8 cellular contexts compared by ENCODE assay signal in the genomic region with DNA sequence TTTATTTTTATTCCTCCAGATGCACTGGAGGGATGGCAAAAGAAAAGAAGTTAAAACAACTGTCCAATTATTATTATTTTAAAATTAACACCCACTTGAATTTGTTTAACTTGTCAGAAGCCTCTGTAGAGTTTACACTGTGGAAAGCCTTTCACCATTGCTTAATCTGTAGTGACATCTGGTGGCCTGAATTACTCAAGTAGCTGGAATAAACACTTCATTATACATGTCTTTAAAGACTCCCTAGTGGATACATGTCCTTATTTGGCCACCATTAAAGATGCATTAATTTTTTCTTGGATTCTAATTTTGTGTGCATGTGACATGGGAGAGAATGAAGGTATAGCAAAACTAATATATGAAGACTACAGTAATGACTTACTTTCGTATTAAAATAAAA.
DNase-seq lines count a peak whose midpoint lies in the region; ATAC-seq, FAIRE-seq and TF ChIP-seq lines count a peak whose summit lies in the region.

No MANE protein-coding gene starts in this region.

- no peaks in the 10 kb centered on the region for H3K79me2 ChIP-seq in astrocyte (ENCODE audit: insufficient read depth, low read length)

- TF ChIP-seq RAD21 in A549 (conservative IDR thresholded peaks at IDR 0.05 in 1 of 2, IDR thresholded peaks at IDR 0.05 in 1 of 2): peak; percentile 50 to 60

- H3K9me3 Mint-ChIP-seq in astrocyte (ENCODE audit: unreplicated experiment): no peaks in the 10 kb centered on the region

- TF ChIP-seq CTCF in A549 (IDR thresholded peaks at IDR 0.05) (peak; percentile 29; the same call in 2 of the 3 replicates), astrocyte (IDR thresholded peaks at IDR 0.05; ENCODE audit: insufficient read depth, low read depth, low read length) (peak; percentile 49)

- CTCF ChIA-PET in A549 (lab: Yijun Ruan, JAX): interaction anchor here (1.4 kb wide), 1 partner anchor 1751 kb away, joined by 3 read pairs; no protein-coding TSS in a partner anchor

- H3K4me3 Mint-ChIP-seq in astrocyte (ENCODE audit: unreplicated experiment): no peak overlapping the region

- FAIRE-seq in A549 (lab: Jason Lieb, UNC): no peak
- FAIRE-seq in astrocyte (lab: Jason Lieb, UNC): no peak

- WGBS in A549 (ENCODE audit: missing lambda C conversion rate): 4% methylated on average over 1 of the region's 1 CpG

- no peaks in the 10 kb centered on the region for H3K36me3 ChIP-seq in astrocyte (ENCODE audit: insufficient read depth, low read length)

- POLR2A ChIA-PET in A549 (lab: Yijun Ruan, JAX): no interaction called here

- no peaks in the 10 kb centered on the region for H3K9me3 ChIP-seq in A549
- no peaks in the 10 kb centered on the region for H3K9me3 ChIP-seq in astrocyte (ENCODE audit: insufficient read depth, low read depth, low read length)

- peak; percentile 59 to 67; a peak in 4 of 6 replicates for ATAC-seq in A549
- ATAC-seq in GM18867 (IDR thresholded peaks at IDR 0.05; ENCODE audit: unreplicated experiment): peak; percentile 70
- no peak for ATAC-seq in GM21447 (IDR thresholded peaks at IDR 0.05; ENCODE audit: unreplicated experiment)
- ATAC-seq in HG03565 (IDR thresholded peaks at IDR 0.05; ENCODE audit: unreplicated experiment): no peak

- no peaks in the 10 kb centered on the region for H3K4me1 Mint-ChIP-seq in astrocyte (ENCODE audit: low read depth, unreplicated experiment)

- H3K4me2 ChIP-seq in A549 (no peak overlapping the region), astrocyte (ENCODE audit: low read length) (no peak overlapping the region)

- no peaks in the 10 kb centered on the region for H3K27me3 Mint-ChIP-seq in astrocyte (ENCODE audit: low read depth, unreplicated experiment)

- no peak overlapping the region for H3K27ac ChIP-seq in A549
- H3K27ac ChIP-seq in astrocyte (ENCODE audit: low read depth, low read length): no peak overlapping the region

- TF ChIP-seq POLR2A in A549 (IDR thresholded peaks at IDR 0.05; ENCODE audit: low read length): no peak

- no peaks in the 10 kb centered on the region for H3K36me3 Mint-ChIP-seq in astrocyte (ENCODE audit: low read depth, unreplicated experiment)

- DNase-seq in A549 (ENCODE audit: low read depth in 1 of 2, low spot score in 1 of 2) (peak in 1 of 2 experiments; percentile 37), NCI-H128 (lab: John Stamatoyannopoulos, UW; ENCODE audit: unreplicated experiment) (peak; percentile 39), astrocyte (ENCODE audit: low read depth) (peak; percentile 6), left kidney (ENCODE audit: low read depth, low spot score) (peak; percentile 90)
- DNase-seq in activated CD4-positive, alpha-beta T cell treated with anti-CD3 and anti-CD28 coated beads, Interleukin-2, amount 50 U/mL, for 1 hour: no peak

- H3K4me1 ChIP-seq in A549 (no peaks in the 10 kb centered on the region), astrocyte (ENCODE audit: insufficient read depth, low read length) (no peaks in the 10 kb centered on the region)

- no peak overlapping the region for H3K4me3 ChIP-seq in A549
- H3K4me3 ChIP-seq in astrocyte (ENCODE audit: insufficient read depth, low read depth, low read length): no peak overlapping the region

- TF ChIP-seq EP300 in A549 (IDR thresholded peaks at IDR 0.05): no peak

- no peak overlapping the region for H3K9ac ChIP-seq in astrocyte (ENCODE audit: low read length)

- no peaks in the 10 kb centered on the region for H3K27me3 ChIP-seq in astrocyte (ENCODE audit: insufficient read depth, low read length)

- H2AFZ ChIP-seq in astrocyte (ENCODE audit: low read depth, low read length): no peak overlapping the region

- no peaks in the 10 kb centered on the region for H4K20me1 ChIP-seq in astrocyte (ENCODE audit: insufficient read depth, low read length)

- no peak overlapping the region for H3K27ac Mint-ChIP-seq in astrocyte (ENCODE audit: unreplicated experiment)

TF ChIP-seq in A549, 52 proteins besides CTCF, POLR2A, EP300 and RAD21:
- TF ChIP-seq HEYL (CRISPR knock-in tag; IDR thresholded peaks at IDR 0.05) (no peak), SMC3 (IDR thresholded peaks at IDR 0.05) (peak; percentile 39; the same call in 1 of the 3 replicates), ZSCAN20 (CRISPR knock-in tag; IDR thresholded peaks at IDR 0.05) (no peak), HOXB13 (CRISPR knock-in tag; IDR thresholded peaks at IDR 0.05; ENCODE audit: low read depth) (no peak)
- TF ChIP-seq, protein P1, sequence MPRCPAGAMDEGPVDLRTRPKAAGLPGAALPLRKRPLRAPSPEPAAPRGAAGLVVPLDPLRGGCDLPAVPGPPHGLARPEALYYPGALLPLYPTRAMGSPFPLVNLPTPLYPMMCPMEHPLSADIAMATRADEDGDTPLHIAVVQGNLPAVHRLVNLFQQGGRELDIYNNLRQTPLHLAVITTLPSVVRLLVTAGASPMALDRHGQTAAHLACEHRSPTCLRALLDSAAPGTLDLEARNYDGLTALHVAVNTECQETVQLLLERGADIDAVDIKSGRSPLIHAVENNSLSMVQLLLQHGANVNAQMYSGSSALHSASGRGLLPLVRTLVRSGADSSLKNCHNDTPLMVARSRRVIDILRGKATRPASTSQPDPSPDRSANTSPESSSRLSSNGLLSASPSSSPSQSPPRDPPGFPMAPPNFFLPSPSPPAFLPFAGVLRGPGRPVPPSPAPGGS (IDR thresholded peaks at IDR 0.05): no peak

Comparison
In these comparisons a context has a peak if more than half of its experiments do, and no peak if none do; other contexts are left out.
1. ATAC-seq: peak in A549 (2 of 2) and GM18867 (single experiment); none in GM21447 (single experiment) and HG03565 (single experiment).